Comparison of ENCODE assay signal across 24 cellular contexts in genomic region chr2:178330175-178331021, GRCh38.
DNase-seq lines count a peak whose midpoint lies in the region; ATAC-seq and TF ChIP-seq lines count a peak whose summit lies in the region.
"Had no signal": no experiment of that assay in that cellular context is flagged by ENCODE, and none has a peak within 500 bp of the region (broad histone marks: within the 10 kb centered on the region; RNA-seq: fewer than 3 reads in every experiment).

No MANE protein-coding gene starts in this region.

- ATAC-seq in left lung, result peak; percentile 82
- ATAC-seq in GM18868 (IDR thresholded peaks at IDR 0.05; ENCODE audit: unreplicated experiment), result no peak
- ATAC-seq in GM21717 (IDR thresholded peaks at IDR 0.05; ENCODE audit: unreplicated experiment), result no peak
- ATAC-seq in GM19351 (IDR thresholded peaks at IDR 0.05; ENCODE audit: unreplicated experiment), result no peak
- ATAC-seq: A549; activated CD8-positive, alpha-beta T cell treated with anti-CD3 and anti-CD28 coated beads, Interleukin-2, amount 10 ng/mL, durations not matched to agents 7 days and 5 days; left colon had no signal

- DNase-seq in DMS53 treated with DMSO at 0.1 percent for 48 hours (lab: John Stamatoyannopoulos, UW; ENCODE audit: unreplicated experiment), result peak; percentile 47
- peak; percentile 19 for DNase-seq in SK-MEL-5 (ENCODE audit: low read depth, low spot score)
- no peak for DNase-seq in left lung
- DNase-seq in activated gamma-delta T cell treated with Interleukin-2 at 50 U/mL for 16 hours, result no peak
- DNase-seq: activated CD4-positive, alpha-beta T cell treated with anti-CD3 and anti-CD28 coated beads for 4 hours; activated CD8-positive, alpha-beta T cell treated with anti-CD3 and anti-CD28 coated beads, Interleukin-2, amount 10 ng/mL, durations not matched to agents 7 days and 5 days; amniotic stem cell; effector CD4-positive, alpha-beta T cell; GDM1; left colon; NCI-H1694; NCI-H69; nucleus accumbens; PC-9; SHP77 treated with DMSO at 0.1 percent for 48 hours; stimulated activated naive CD4-positive, alpha-beta T cell had no signal

- no peak for TF ChIP-seq CTCF in left lung (IDR thresholded peaks at IDR 0.05)
- no peak for TF ChIP-seq CTCF in parathyroid adenoma (IDR thresholded peaks at IDR 0.05)

- H3K9me3 ChIP-seq in left lung (no peaks in the 10 kb centered on the region), parathyroid adenoma (ENCODE audit: control insufficient read depth, low read length) (no peaks in the 10 kb centered on the region)
- H3K9me3 ChIP-seq: A549, HAP-1, suprapubic skin had no signal

- no peaks in the 10 kb centered on the region for H3K79me2 ChIP-seq in parathyroid adenoma

- in situ Hi-C loops in SK-MEL-5 (cut with HindIII; ENCODE audit: low pct_unique_long_range_greater_than_20kb, low sequenced_read_pairs), result no loop called here

- H2AFZ ChIP-seq in parathyroid adenoma, result peak overlapping the region; percentile 18
- H2AFZ ChIP-seq: PC-9 had no signal

- H3K36me3 ChIP-seq in left lung, result no peaks in the 10 kb centered on the region
- no peaks in the 10 kb centered on the region for H3K36me3 ChIP-seq in parathyroid adenoma (ENCODE audit: control insufficient read depth, insufficient read depth, low read length)
- H3K36me3 ChIP-seq: HAP-1, suprapubic skin had no signal

- peak overlapping the region; percentile 13 to 46 for H3K27ac ChIP-seq in left lung
- H3K27ac ChIP-seq in parathyroid adenoma, result no peak overlapping the region
- H3K27ac ChIP-seq: A549, PC-9, VCaP had no signal

- no peak overlapping the region for H3K4me2 ChIP-seq in parathyroid adenoma (ENCODE audit: low read length)
- H3K4me2 ChIP-seq: A549, PC-9 had no signal

- H3K4me3 ChIP-seq in left lung (no peak overlapping the region), parathyroid adenoma (ENCODE audit: low read depth, low read length) (no peak overlapping the region)
- H3K4me3 ChIP-seq: A549, HAP-1, PC-9, suprapubic skin had no signal

- no peak overlapping the region for H3K9ac ChIP-seq in parathyroid adenoma

- peaks cover 0 to 23% of the 10 kb centered on the region in 2 donors for H3K4me1 ChIP-seq in left lung
- peaks cover 3% of the 10 kb centered on the region for H3K4me1 ChIP-seq in parathyroid adenoma
- H3K4me1 ChIP-seq: A549, HAP-1 had no signal

- no peaks in the 10 kb centered on the region for H3K27me3 ChIP-seq in left lung
- H3K27me3 ChIP-seq in parathyroid adenoma (ENCODE audit: control insufficient read depth, insufficient read depth, low read length), result no peaks in the 10 kb centered on the region
- H3K27me3 ChIP-seq: suprapubic skin had no signal

- intact Hi-C loops in left lung (cut with DNase I), result no loop called here

Comparison
In these comparisons a context has a peak if more than half of its experiments do, and no peak if none do; other contexts are left out.
1. DNase-seq: peak in DMS53 treated with DMSO at 0.1 percent for 48 hours (single experiment) and SK-MEL-5 (single experiment); none in left lung (0 of 2) and activated gamma-delta T cell treated with Interleukin-2 at 50 U/mL for 16 hours (single experiment).